ENCODE assay signal across 9 cellular contexts in the genomic region with DNA sequence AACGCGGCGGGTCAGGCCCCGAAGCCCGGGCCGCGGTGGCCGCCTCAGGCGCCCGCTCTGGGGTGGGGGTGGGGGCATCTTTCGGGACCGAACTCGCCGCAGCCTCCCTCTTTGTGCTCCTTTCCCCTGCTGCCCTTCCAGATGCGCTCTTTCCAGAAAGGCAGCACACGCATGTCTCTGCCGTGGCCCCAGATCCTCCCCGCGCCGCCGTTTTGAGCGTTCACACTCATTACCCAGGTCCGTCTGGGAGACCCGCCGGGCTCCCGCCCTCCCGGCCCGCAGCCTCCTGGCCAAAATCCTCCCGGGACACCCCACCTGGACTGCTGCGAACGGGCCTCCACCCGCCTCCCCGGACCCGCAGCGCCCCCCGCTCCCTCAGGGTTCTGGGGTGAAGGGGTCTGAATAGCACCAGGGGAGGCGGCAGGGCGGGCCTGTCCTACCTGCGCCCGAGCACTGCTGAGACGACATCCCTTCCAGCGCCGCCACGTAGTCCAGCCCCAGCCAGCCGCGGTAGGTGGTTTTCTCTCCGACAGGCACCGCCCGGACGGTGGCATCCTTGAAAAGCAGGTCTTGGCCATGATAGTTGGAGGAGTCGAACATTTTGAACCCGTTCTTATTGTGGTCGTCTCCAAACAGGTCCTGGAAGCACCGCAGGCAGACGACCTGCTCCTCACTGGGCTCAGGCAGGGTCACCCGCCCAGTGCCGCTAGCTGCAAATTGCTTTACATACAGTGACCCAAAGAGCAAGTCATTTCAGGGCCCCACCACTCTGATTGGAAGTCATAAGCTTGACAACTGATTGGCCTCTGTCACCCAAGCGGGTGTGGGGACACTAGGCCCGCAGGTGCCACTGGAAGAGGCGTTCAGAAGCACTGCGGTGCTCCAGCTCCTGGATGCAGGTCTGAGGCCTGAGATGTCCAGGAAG. TPM values are rescaled to one million over a fixed set of nuclear protein-coding genes. Genes with fewer than 3 reads are reported as not detected.
DNase-seq lines count a peak whose midpoint lies in the region; ATAC-seq, FAIRE-seq and TF ChIP-seq lines count a peak whose summit lies in the region.
"Had no signal": no experiment of that assay in that cellular context is flagged by ENCODE, and none has a peak within 500 bp of the region (broad histone marks: within the 10 kb centered on the region; RNA-seq: fewer than 3 reads in every experiment).

No MANE protein-coding gene starts in this region.

- TF ChIP-seq RAD21 in liver (IDR thresholded peaks at IDR 0.05): no peak

- H3K27me3 ChIP-seq in body of pancreas (no peaks in the 10 kb centered on the region), liver (ENCODE audit: control insufficient read depth in 4 of 4, insufficient read depth in 4 of 4, low read length in 3 of 4) (no peaks in the 10 kb centered on the region), suprapubic skin (no peaks in the 10 kb centered on the region)

- TF ChIP-seq POLR2A in body of pancreas (IDR thresholded peaks at IDR 0.05) (peak in 2 of 3 donors; percentile 17 to 35), suprapubic skin (IDR thresholded peaks at IDR 0.05) (no peak)

- no peak for TF ChIP-seq CTCF in body of pancreas (IDR thresholded peaks at IDR 0.05)
- TF ChIP-seq CTCF in liver (IDR thresholded peaks at IDR 0.05; ENCODE audit: low read depth, low read length, missing input control): no peak
- no peak for TF ChIP-seq CTCF in suprapubic skin (IDR thresholded peaks at IDR 0.05)

- no peak for TF ChIP-seq EP300 in suprapubic skin (IDR thresholded peaks at IDR 0.05)

- FAIRE-seq in urothelium cell line (lab: Jason Lieb, UNC): no peak
- FAIRE-seq: TTC549 had no signal

- H3K4me3 ChIP-seq in body of pancreas (peak overlapping the region; percentile 6 to 28), liver (ENCODE audit: low read depth in 1 of 3, low read length in 3 of 3) (peak overlapping the region; percentile 9 to 86 (median 41)), suprapubic skin (peak overlapping the region; percentile 52)

- peak; percentile 12 for ATAC-seq in HG02678 (IDR thresholded peaks at IDR 0.05; ENCODE audit: unreplicated experiment)
- ATAC-seq in body of pancreas: peak; percentile 17

- intact Hi-C loops in body of pancreas (cut with DNase I): no loop called here

- peak; percentile 37 for DNase-seq in NOMO-1 treated with dmso at 0.1 percent for 144 hours (lab: John Stamatoyannopoulos, UW; ENCODE audit: unreplicated experiment)
- DNase-seq in body of pancreas: peak; percentile 33 to 50 (median 45)
- DNase-seq in suprapubic skin (ENCODE audit: low spot score in 2 of 2): peak in 1 of 2 donors; percentile 69
- no peak for DNase-seq in NCI-H187 (lab: John Stamatoyannopoulos, UW)
- DNase-seq in urothelium cell line (ENCODE audit: low spot score): no peak

- H3K36me3 ChIP-seq in ES-I3 (ENCODE audit: insufficient read depth, low read length): no peaks in the 10 kb centered on the region
- no peaks in the 10 kb centered on the region for H3K36me3 ChIP-seq in body of pancreas (replicated peaks in 1 of 2; ENCODE audit: insufficient read depth in 1 of 2, low read depth in 2 of 2)
- no peaks in the 10 kb centered on the region for H3K36me3 ChIP-seq in liver (ENCODE audit: control insufficient read depth in 4 of 4, insufficient read depth in 3 of 4, low read depth in 1 of 4, low read length in 3 of 4)
- no peaks in the 10 kb centered on the region for H3K36me3 ChIP-seq in suprapubic skin

- H3K9ac ChIP-seq in ES-I3 (ENCODE audit: low read depth, low read length): peak overlapping the region; percentile 54
- peak overlapping the region in 1 of 2 donors; percentile 66 for H3K9ac ChIP-seq in liver (ENCODE audit: low read depth in 1 of 2, low read length in 2 of 2)

- H3K27ac ChIP-seq in body of pancreas: peak overlapping the region; percentile 79 to 83 (median 80)
- H3K27ac ChIP-seq in liver (ENCODE audit: low read depth in 1 of 2, low read length in 2 of 2): no peak overlapping the region
- H3K27ac ChIP-seq in suprapubic skin: peak overlapping the region; percentile 74

- no peaks in the 10 kb centered on the region for H3K4me1 ChIP-seq in ES-I3 (ENCODE audit: insufficient read depth, low read length)
- H3K4me1 ChIP-seq in body of pancreas: peaks cover 17% of the 10 kb centered on the region
- peaks cover 0 to 4% (median 4%) of the 10 kb centered on the region in 4 donors for H3K4me1 ChIP-seq in liver (ENCODE audit: control insufficient read depth in 4 of 4, insufficient read depth in 4 of 4, low read length in 3 of 4)
- peaks cover 21% of the 10 kb centered on the region for H3K4me1 ChIP-seq in suprapubic skin

- H3K9me3 ChIP-seq in ES-I3 (ENCODE audit: control insufficient read depth, insufficient read depth, low read length) (no peaks in the 10 kb centered on the region), body of pancreas (no peaks in the 10 kb centered on the region), liver (ENCODE audit: control insufficient read depth in 4 of 4, low read length in 3 of 4) (no peaks in the 10 kb centered on the region), suprapubic skin (no peaks in the 10 kb centered on the region)

- WGBS in body of pancreas, 2 donors: 0 to 29% methylated on average over 11 to 50 of the region's 61 CpGs
- WGBS in liver: 31% methylated on average over 61 of the region's 61 CpGs
- WGBS in suprapubic skin: 47% methylated on average over 15 of the region's 61 CpGs

TF ChIP-seq in liver, 16 proteins besides CTCF, POLR2A, EP300 and RAD21:
- TF ChIP-seq, protein P1, sequence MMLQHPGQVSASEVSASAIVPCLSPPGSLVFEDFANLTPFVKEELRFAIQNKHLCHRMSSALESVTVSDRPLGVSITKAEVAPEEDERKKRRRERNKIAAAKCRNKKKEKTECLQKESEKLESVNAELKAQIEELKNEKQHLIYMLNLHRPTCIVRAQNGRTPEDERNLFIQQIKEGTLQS (IDR thresholded peaks at IDR 0.05): no peak
- TF ChIP-seq GABPA (IDR thresholded peaks at IDR 0.05 in 1 of 2, conservative IDR thresholded peaks at IDR 0.05 in 1 of 2) (no peak), JUND (IDR thresholded peaks at IDR 0.05) (no peak), RXRA (IDR thresholded peaks at IDR 0.05) (no peak), NR2F2 (IDR thresholded peaks at IDR 0.05) (no peak), SP1 (IDR thresholded peaks at IDR 0.05) (no peak), YY1 (IDR thresholded peaks at IDR 0.05) (no peak)
- TF ChIP-seq, protein P2, sequence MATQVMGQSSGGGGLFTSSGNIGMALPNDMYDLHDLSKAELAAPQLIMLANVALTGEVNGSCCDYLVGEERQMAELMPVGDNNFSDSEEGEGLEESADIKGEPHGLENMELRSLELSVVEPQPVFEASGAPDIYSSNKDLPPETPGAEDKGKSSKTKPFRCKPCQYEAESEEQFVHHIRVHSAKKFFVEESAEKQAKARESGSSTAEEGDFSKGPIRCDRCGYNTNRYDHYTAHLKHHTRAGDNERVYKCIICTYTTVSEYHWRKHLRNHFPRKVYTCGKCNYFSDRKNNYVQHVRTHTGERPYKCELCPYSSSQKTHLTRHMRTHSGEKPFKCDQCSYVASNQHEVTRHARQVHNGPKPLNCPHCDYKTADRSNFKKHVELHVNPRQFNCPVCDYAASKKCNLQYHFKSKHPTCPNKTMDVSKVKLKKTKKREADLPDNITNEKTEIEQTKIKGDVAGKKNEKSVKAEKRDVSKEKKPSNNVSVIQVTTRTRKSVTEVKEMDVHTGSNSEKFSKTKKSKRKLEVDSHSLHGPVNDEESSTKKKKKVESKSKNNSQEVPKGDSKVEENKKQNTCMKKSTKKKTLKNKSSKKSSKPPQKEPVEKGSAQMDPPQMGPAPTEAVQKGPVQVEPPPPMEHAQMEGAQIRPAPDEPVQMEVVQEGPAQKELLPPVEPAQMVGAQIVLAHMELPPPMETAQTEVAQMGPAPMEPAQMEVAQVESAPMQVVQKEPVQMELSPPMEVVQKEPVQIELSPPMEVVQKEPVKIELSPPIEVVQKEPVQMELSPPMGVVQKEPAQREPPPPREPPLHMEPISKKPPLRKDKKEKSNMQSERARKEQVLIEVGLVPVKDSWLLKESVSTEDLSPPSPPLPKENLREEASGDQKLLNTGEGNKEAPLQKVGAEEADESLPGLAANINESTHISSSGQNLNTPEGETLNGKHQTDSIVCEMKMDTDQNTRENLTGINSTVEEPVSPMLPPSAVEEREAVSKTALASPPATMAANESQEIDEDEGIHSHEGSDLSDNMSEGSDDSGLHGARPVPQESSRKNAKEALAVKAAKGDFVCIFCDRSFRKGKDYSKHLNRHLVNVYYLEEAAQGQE (IDR thresholded peaks at IDR 0.05): no peak

RNA-seq across cellular contexts. Expression of a gene that starts 25.9 kb away (rescaled TPM):
- 1 to 10 TPM; 4.9 to 6.6 TPM for total RNA-seq in body of pancreas
- 1 to 10 TPM in 1 of 2 donors, under 1 TPM in 1; 0.92 to 1.2 TPM for total RNA-seq in liver
- polyA plus RNA-seq in liver: 1 to 10 TPM in 1 of 2 donors, under 1 TPM in 1; 0.14 to 1.1 TPM
- 10 to 100 TPM; 21.0 to 68.7 (median 34.4) TPM for total RNA-seq in suprapubic skin

RNA-seq across cellular contexts. Expression of a gene that starts 35.1 kb away (rescaled TPM):
- total RNA-seq in body of pancreas (1 to 10 TPM; 1.0 to 1.3 TPM), liver (1 to 10 TPM; 1.4 to 1.7 TPM), suprapubic skin (10 to 100 TPM; 11.0 to 17.4 (median 13.3) TPM)
- polyA plus RNA-seq in liver: 1 to 10 TPM in 1 of 2 donors, under 1 TPM in 1; 0.99 to 2.4 TPM

Comparison
In these comparisons a context has a peak if more than half of its experiments do, and no peak if none do; other contexts are left out.
1. DNase-seq: peak in NOMO-1 treated with dmso at 0.1 percent for 144 hours (single experiment) and body of pancreas (4 of 4); none in NCI-H187 (0 of 2) and urothelium cell line (single experiment).
2. H3K27ac ChIP-seq: peak in body of pancreas (4 of 4) and suprapubic skin (single experiment); none in liver (0 of 2).
3. POLR2A ChIP-seq: peak in body of pancreas (2 of 3); none in suprapubic skin (0 of 2).
4. RNA of a gene that starts 35.1 kb away (total RNA-seq): 11.0 to 17.4 TPM in suprapubic skin; 1.4 to 1.7 TPM in liver and 1.0 to 1.3 TPM in body of pancreas; every median in the first group is over 4 times any median in the second.
5. Peak in every context shown above with its lines, with median percentiles within 50 percentile points of each other: H3K4me3 ChIP-seq.